ENCODE assay signal across 1 cellular context in genomic region chr10:1056326-1057105, GRCh38.
TF ChIP-seq lines count a peak whose summit lies in the region.

A gene with protein sequence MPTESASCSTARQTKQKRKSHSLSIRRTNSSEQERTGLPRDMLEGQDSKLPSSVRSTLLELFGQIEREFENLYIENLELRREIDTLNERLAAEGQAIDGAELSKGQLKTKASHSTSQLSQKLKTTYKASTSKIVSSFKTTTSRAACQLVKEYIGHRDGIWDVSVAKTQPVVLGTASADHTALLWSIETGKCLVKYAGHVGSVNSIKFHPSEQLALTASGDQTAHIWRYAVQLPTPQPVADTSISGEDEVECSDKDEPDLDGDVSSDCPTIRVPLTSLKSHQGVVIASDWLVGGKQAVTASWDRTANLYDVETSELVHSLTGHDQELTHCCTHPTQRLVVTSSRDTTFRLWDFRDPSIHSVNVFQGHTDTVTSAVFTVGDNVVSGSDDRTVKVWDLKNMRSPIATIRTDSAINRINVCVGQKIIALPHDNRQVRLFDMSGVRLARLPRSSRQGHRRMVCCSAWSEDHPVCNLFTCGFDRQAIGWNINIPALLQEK (plus strand): TSS chr10:1056385. CDS start chr10:1072156, 15,771 bp downstream.

TF ChIP-seq in HEK293, 187 proteins besides CTCF, POLR2A, EP300 and RAD21 (continued from another document and continues in another):
- TF ChIP-seq, protein P1, sequence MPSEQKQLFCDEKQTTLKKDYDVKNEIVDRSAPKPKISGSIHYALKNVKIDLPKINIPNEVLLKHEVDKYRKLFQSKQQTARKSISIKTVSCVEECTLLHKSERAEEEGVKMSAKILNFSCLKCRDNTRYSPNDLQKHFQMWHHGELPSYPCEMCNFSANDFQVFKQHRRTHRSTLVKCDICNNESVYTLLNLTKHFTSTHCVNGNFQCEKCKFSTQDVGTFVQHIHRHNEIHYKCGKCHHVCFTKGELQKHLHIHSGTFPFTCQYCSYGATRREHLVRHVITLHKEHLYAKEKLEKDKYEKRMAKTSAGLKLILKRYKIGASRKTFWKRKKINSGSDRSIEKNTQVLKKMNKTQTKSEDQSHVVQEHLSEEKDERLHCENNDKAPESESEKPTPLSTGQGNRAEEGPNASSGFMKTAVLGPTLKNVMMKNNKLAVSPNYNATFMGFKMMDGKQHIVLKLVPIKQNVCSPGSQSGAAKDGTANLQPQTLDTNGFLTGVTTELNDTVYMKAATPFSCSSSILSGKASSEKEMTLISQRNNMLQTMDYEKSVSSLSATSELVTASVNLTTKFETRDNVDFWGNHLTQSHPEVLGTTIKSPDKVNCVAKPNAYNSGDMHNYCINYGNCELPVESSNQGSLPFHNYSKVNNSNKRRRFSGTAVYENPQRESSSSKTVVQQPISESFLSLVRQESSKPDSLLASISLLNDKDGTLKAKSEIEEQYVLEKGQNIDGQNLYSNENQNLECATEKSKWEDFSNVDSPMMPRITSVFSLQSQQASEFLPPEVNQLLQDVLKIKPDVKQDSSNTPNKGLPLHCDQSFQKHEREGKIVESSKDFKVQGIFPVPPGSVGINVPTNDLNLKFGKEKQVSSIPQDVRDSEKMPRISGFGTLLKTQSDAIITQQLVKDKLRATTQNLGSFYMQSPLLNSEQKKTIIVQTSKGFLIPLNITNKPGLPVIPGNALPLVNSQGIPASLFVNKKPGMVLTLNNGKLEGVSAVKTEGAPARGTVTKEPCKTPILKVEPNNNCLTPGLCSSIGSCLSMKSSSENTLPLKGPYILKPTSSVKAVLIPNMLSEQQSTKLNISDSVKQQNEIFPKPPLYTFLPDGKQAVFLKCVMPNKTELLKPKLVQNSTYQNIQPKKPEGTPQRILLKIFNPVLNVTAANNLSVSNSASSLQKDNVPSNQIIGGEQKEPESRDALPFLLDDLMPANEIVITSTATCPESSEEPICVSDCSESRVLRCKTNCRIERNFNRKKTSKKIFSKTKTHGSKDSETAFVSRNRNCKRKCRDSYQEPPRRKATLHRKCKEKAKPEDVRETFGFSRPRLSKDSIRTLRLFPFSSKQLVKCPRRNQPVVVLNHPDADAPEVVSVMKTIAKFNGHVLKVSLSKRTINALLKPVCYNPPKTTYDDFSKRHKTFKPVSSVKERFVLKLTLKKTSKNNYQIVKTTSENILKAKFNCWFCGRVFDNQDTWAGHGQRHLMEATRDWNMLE (tag by site-specific recombination; conservative IDR thresholded peaks at IDR 0.05; ENCODE audit: low read depth): peak; percentile 97
- TF ChIP-seq ZNF140 (tag by site-specific recombination; IDR thresholded peaks at IDR 0.05) (no peak), KLF10 (tag by site-specific recombination; IDR thresholded peaks at IDR 0.05) (peak; percentile 86), ZNF221 (tag by site-specific recombination; IDR thresholded peaks at IDR 0.05; ENCODE audit: borderline replicate concordance) (no peak), ZNF23 (tag by site-specific recombination; IDR thresholded peaks at IDR 0.05; ENCODE audit: borderline replicate concordance) (no peak), ZNF501 (tag by site-specific recombination; IDR thresholded peaks at IDR 0.05) (peak; percentile 56), YY2 (tag by site-specific recombination; IDR thresholded peaks at IDR 0.05) (peak; percentile 53; the same call in 1 of the 2 replicates), ZNF324 (tag by site-specific recombination; IDR thresholded peaks at IDR 0.05) (0 out of 2 replicates have a peak, but pooled peaks have one; percentile 36), GLI4 (tag by site-specific recombination; IDR thresholded peaks at IDR 0.05) (no peak), REPIN1 (tag by site-specific recombination; IDR thresholded peaks at IDR 0.05; ENCODE audit: low read depth) (0 out of 2 replicates have a peak, but pooled peaks have one; percentile 17), ZNF19 (tag by site-specific recombination; IDR thresholded peaks at IDR 0.05; ENCODE audit: low read depth) (no peak), ZFP3 (tag by site-specific recombination; IDR thresholded peaks at IDR 0.05; ENCODE audit: low read depth) (no peak), GFI1B (tag by site-specific recombination; IDR thresholded peaks at IDR 0.05) (no peak), GLIS2 (tag by site-specific recombination; IDR thresholded peaks at IDR 0.05) (peak; percentile 99), ZBTB8A (tag by site-specific recombination; IDR thresholded peaks at IDR 0.05) (peak; percentile 95), ZBTB20 (tag by site-specific recombination; IDR thresholded peaks at IDR 0.05) (peak; percentile 97; the same call in 1 of the 2 replicates), ZNF747 (tag by site-specific recombination; IDR thresholded peaks at IDR 0.05) (no peak), KLF8 (tag by site-specific recombination; IDR thresholded peaks at IDR 0.05) (peak; percentile 98), SCRT1 (tag by site-specific recombination; IDR thresholded peaks at IDR 0.05; ENCODE audit: borderline replicate concordance) (peak; percentile 50; the same call in 1 of the 2 replicates), TCF7L2 (IDR thresholded peaks at IDR 0.05; ENCODE audit: borderline replicate concordance, low read depth, low read length) (no peak), ZNF510 (tag by site-specific recombination; IDR thresholded peaks at IDR 0.05; ENCODE audit: insufficient replicate concordance) (no peak), GLIS1 (tag by site-specific recombination; IDR thresholded peaks at IDR 0.05) (peak; percentile 69), ZNF274 (IDR thresholded peaks at IDR 0.05; ENCODE audit: low read length) (no peak), ZNF274 (tag by site-specific recombination; IDR thresholded peaks at IDR 0.05; ENCODE audit: borderline replicate concordance) (no peak), ZFP37 (tag by site-specific recombination; IDR thresholded peaks at IDR 0.05) (no peak), BCL11B (tag by site-specific recombination; IDR thresholded peaks at IDR 0.05; ENCODE audit: low read depth) (0 out of 2 replicates have a peak, but pooled peaks have one; percentile 22), ZNF112 (tag by site-specific recombination; IDR thresholded peaks at IDR 0.05) (no peak), ZNF24 (tag by site-specific recombination; IDR thresholded peaks at IDR 0.05) (0 out of 2 replicates have a peak, but pooled peaks have one; percentile 40), TRIM28 (IDR thresholded peaks at IDR 0.05; ENCODE audit: borderline replicate concordance, low read length) (no peak), ZNF513 (tag by site-specific recombination; IDR thresholded peaks at IDR 0.05) (0 out of 2 replicates have a peak, but pooled peaks have one; percentile 18), ZNF704 (tag by site-specific recombination; IDR thresholded peaks at IDR 0.05) (no peak), ZFHX2 (tag by site-specific recombination; conservative IDR thresholded peaks at IDR 0.05) (peak; percentile 74), ZNF433 (tag by site-specific recombination; IDR thresholded peaks at IDR 0.05; ENCODE audit: low read depth) (no peak), ZNF530 (tag by site-specific recombination; IDR thresholded peaks at IDR 0.05; ENCODE audit: low read depth) (no peak), ZNF354C (tag by site-specific recombination; IDR thresholded peaks at IDR 0.05; ENCODE audit: borderline replicate concordance, low read depth) (no peak), ZNF768 (tag by site-specific recombination; IDR thresholded peaks at IDR 0.05) (no peak), EGR2 (tag by site-specific recombination; IDR thresholded peaks at IDR 0.05; ENCODE audit: low read depth) (peak; percentile 70; the same call in 1 of the 2 replicates)
- TF ChIP-seq, protein P2, sequence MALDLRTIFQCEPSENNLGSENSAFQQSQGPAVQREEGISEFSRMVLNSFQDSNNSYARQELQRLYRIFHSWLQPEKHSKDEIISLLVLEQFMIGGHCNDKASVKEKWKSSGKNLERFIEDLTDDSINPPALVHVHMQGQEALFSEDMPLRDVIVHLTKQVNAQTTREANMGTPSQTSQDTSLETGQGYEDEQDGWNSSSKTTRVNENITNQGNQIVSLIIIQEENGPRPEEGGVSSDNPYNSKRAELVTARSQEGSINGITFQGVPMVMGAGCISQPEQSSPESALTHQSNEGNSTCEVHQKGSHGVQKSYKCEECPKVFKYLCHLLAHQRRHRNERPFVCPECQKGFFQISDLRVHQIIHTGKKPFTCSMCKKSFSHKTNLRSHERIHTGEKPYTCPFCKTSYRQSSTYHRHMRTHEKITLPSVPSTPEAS (tag by site-specific recombination; IDR thresholded peaks at IDR 0.05): no peak
- TF ChIP-seq, protein P3, sequence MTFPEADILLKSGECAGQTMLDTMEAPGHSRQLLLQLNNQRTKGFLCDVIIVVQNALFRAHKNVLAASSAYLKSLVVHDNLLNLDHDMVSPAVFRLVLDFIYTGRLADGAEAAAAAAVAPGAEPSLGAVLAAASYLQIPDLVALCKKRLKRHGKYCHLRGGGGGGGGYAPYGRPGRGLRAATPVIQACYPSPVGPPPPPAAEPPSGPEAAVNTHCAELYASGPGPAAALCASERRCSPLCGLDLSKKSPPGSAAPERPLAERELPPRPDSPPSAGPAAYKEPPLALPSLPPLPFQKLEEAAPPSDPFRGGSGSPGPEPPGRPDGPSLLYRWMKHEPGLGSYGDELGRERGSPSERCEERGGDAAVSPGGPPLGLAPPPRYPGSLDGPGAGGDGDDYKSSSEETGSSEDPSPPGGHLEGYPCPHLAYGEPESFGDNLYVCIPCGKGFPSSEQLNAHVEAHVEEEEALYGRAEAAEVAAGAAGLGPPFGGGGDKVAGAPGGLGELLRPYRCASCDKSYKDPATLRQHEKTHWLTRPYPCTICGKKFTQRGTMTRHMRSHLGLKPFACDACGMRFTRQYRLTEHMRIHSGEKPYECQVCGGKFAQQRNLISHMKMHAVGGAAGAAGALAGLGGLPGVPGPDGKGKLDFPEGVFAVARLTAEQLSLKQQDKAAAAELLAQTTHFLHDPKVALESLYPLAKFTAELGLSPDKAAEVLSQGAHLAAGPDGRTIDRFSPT (tag by site-specific recombination; IDR thresholded peaks at IDR 0.05): peak; percentile 68; the same call in 1 of the 2 replicates
- TF ChIP-seq, protein P4, sequence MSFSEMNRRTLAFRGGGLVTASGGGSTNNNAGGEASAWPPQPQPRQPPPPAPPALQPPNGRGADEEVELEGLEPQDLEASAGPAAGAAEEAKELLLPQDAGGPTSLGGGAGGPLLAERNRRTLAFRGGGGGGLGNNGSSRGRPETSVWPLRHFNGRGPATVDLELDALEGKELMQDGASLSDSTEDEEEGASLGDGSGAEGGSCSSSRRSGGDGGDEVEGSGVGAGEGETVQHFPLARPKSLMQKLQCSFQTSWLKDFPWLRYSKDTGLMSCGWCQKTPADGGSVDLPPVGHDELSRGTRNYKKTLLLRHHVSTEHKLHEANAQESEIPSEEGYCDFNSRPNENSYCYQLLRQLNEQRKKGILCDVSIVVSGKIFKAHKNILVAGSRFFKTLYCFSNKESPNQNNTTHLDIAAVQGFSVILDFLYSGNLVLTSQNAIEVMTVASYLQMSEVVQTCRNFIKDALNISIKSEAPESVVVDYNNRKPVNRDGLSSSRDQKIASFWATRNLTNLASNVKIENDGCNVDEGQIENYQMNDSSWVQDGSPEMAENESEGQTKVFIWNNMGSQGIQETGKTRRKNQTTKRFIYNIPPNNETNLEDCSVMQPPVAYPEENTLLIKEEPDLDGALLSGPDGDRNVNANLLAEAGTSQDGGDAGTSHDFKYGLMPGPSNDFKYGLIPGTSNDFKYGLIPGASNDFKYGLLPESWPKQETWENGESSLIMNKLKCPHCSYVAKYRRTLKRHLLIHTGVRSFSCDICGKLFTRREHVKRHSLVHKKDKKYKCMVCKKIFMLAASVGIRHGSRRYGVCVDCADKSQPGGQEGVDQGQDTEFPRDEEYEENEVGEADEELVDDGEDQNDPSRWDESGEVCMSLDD (tag by site-specific recombination; IDR thresholded peaks at IDR 0.05): peak; percentile 92
- TF ChIP-seq, protein P5, sequence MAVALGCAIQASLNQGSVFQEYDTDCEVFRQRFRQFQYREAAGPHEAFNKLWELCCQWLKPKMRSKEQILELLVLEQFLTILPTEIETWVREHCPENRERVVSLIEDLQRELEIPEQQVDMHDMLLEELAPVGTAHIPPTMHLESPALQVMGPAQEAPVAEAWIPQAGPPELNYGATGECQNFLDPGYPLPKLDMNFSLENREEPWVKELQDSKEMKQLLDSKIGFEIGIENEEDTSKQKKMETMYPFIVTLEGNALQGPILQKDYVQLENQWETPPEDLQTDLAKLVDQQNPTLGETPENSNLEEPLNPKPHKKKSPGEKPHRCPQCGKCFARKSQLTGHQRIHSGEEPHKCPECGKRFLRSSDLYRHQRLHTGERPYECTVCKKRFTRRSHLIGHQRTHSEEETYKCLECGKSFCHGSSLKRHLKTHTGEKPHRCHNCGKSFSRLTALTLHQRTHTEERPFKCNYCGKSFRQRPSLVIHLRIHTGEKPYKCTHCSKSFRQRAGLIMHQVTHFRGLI (tag by site-specific recombination; IDR thresholded peaks at IDR 0.05): peak; percentile 40; the same call in 1 of the 2 replicates
- TF ChIP-seq, protein P6, sequence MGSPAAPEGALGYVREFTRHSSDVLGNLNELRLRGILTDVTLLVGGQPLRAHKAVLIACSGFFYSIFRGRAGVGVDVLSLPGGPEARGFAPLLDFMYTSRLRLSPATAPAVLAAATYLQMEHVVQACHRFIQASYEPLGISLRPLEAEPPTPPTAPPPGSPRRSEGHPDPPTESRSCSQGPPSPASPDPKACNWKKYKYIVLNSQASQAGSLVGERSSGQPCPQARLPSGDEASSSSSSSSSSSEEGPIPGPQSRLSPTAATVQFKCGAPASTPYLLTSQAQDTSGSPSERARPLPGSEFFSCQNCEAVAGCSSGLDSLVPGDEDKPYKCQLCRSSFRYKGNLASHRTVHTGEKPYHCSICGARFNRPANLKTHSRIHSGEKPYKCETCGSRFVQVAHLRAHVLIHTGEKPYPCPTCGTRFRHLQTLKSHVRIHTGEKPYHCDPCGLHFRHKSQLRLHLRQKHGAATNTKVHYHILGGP (tag by site-specific recombination; IDR thresholded peaks at IDR 0.05): no peak
